In genomic region chr1:1179983-1180861, GRCh38 we compare ENCODE assay signal across 17 cellular contexts. TPM values are rescaled to one million over a fixed set of nuclear protein-coding genes. Genes with fewer than 3 reads are reported as not detected.
DNase-seq lines count a peak whose midpoint lies in the region; ATAC-seq, FAIRE-seq and TF ChIP-seq lines count a peak whose summit lies in the region.
"Had no signal": no experiment of that assay in that cellular context is flagged by ENCODE, and none has a peak within 500 bp of the region (broad histone marks: within the 10 kb centered on the region; RNA-seq: fewer than 3 reads in every experiment).

No MANE protein-coding gene starts in this region.

- POLR2A ChIA-PET in H1 (lab: Charles Lee; ENCODE audit: partially characterized antibody): interaction anchor here (0.8 to 0.9 kb wide), 2 partner anchors 18 to 146 kb away, joined by 3 read pairs; no protein-coding TSS in a partner anchor

- no peak overlapping the region for H3K23ac ChIP-seq in H1 (ENCODE audit: insufficient read length)

- H2AK5ac ChIP-seq in H1 (ENCODE audit: low read depth, low read length): no peak overlapping the region

- H3K9me3 ChIP-seq in H1 (ENCODE audit: insufficient read depth in 2 of 2, low read depth in 1 of 2, low read length in 1 of 2) (peaks cover 2 to 4% of the 10 kb centered on the region in 2 experiments; a peak in 1 of 4 replicates), neural progenitor cell (ENCODE audit: low read depth) (no peaks in the 10 kb centered on the region)
- H3K9me3 ChIP-seq: psoas muscle had no signal

- H3K36me3 ChIP-seq in H1 (ENCODE audit: control insufficient read depth in 2 of 4, insufficient read depth in 4 of 4, low read length in 3 of 4) (no peaks in the 10 kb centered on the region), neural progenitor cell (no peaks in the 10 kb centered on the region)

- H3K56ac ChIP-seq in H1 (replicated peaks; ENCODE audit: insufficient read length, low read depth, low read length): no peak overlapping the region

- H4K20me1 ChIP-seq in H1 (replicated peaks in 1 of 2; ENCODE audit: control insufficient read depth in 1 of 2, insufficient read depth in 2 of 2, low read length in 2 of 2) (peaks cover 0 to 7% of the 10 kb centered on the region in 2 experiments), neural progenitor cell (ENCODE audit: low read depth) (no peaks in the 10 kb centered on the region)

- no peak overlapping the region for H3K4me3 Mint-ChIP-seq in neural progenitor cell
- H3K4me3 Mint-ChIP-seq: activated naive CD4-positive, alpha-beta T cell treated with anti-CD3 and anti-CD28 coated beads for 36 hours had no signal

- ATAC-seq in GM21786 (IDR thresholded peaks at IDR 0.05; ENCODE audit: unreplicated experiment): no peak
- ATAC-seq: activated CD4-positive, CD25-positive, alpha-beta regulatory T cell treated with anti-CD3 and anti-CD28 coated beads, Interleukin-2, amount 50 U/mL, for 24 hours; PC-3; psoas muscle had no signal

- TF ChIP-seq POLR2A in H1 (IDR thresholded peaks at IDR 0.05; ENCODE audit: control extremely low read depth in 1 of 2, low read depth in 2 of 2, low read length in 2 of 2): no peak

- H3K36me3 Mint-ChIP-seq in neural progenitor cell: no peaks in the 10 kb centered on the region

- H2BK20ac ChIP-seq in H1 (ENCODE audit: low read length): no peak overlapping the region

- H3K27me3 ChIP-seq in H1 (replicated peaks in 1 of 4; ENCODE audit: control insufficient read depth in 3 of 4, extremely low read depth in 1 of 4, insufficient read depth in 3 of 4, low read length in 3 of 4) (peaks cover 0 to 7% (median 5%) of the 10 kb centered on the region in 4 experiments; a peak in 4 of 7 replicates), neural progenitor cell (peaks cover 22% of the 10 kb centered on the region)

- H3K4ac ChIP-seq in H1 (replicated peaks; ENCODE audit: insufficient read length, low read depth, low read length): no peak overlapping the region

- H4K91ac ChIP-seq in H1 (replicated peaks; ENCODE audit: insufficient read length, low read length): no peak overlapping the region

- no peak overlapping the region for H4K5ac ChIP-seq in H1 (ENCODE audit: insufficient read length, low read depth, low read length)

- H3F3A ChIP-seq in neural progenitor cell (ENCODE audit: low read depth): no peaks in the 10 kb centered on the region

- H4K8ac ChIP-seq in H1 (ENCODE audit: extremely low read depth, insufficient read depth, low read length): peak overlapping the region; percentile 35; the same call in 1 of the 2 replicates

- WGBS in H1 (ENCODE audit: extremely low coverage in 1 of 2, insufficient coverage in 1 of 2, insufficient read length in 1 of 2, insufficient replicate concordance in 2 of 2, low coverage in 1 of 2, low lambda C conversion rate in 2 of 2, missing lambda C conversion rate in 1 of 2), 2 experiments: 84% methylated on average over 25 of the region's 51 CpGs; no CpG with 5 or more reads in 1 of the 2 experiments

- no peaks in the 10 kb centered on the region for H3K79me1 ChIP-seq in H1 (ENCODE audit: low read depth, low read length)

- no peak overlapping the region for H2BK5ac ChIP-seq in H1 (ENCODE audit: low read depth, low read length)

- FAIRE-seq in H1 (lab: Jason Lieb, UNC): no peak

- no peak for TF ChIP-seq EP300 in H1 (IDR thresholded peaks at IDR 0.05; ENCODE audit: borderline replicate concordance in 1 of 2, low read depth in 2 of 2, low read length in 2 of 2)

- H3K4me3 ChIP-seq in H1 (ENCODE audit: extremely low read depth in 1 of 4, insufficient read depth in 2 of 4, low read depth in 3 of 4, low read length in 4 of 4) (no peak overlapping the region), neural progenitor cell (no peak overlapping the region)
- H3K4me3 ChIP-seq: psoas muscle had no signal

- H3K9ac ChIP-seq in H1 (replicated peaks in 1 of 4; ENCODE audit: extremely low read depth in 1 of 4, low read depth in 3 of 4, low read length in 3 of 4): no peak overlapping the region
- H3K9ac ChIP-seq in neural progenitor cell: no peak overlapping the region

- H3K14ac ChIP-seq in H1 (ENCODE audit: insufficient read length): no peak overlapping the region

- CTCF ChIA-PET in H1 (lab: Charles Lee; ENCODE audit: partially characterized antibody): interaction anchor here (0.7 to 1.5 kb wide), 3 partner anchors 35 to 118 kb away, joined by 3 to 4 read pairs (median 3); no protein-coding TSS in a partner anchor

- H2BK120ac ChIP-seq in H1 (replicated peaks; ENCODE audit: low read depth, low read length): no peak overlapping the region

- no peak overlapping the region for H3K4me2 ChIP-seq in H1 (ENCODE audit: insufficient read depth in 1 of 2, low read depth in 2 of 2, low read length in 2 of 2)
- no peak overlapping the region for H3K4me2 ChIP-seq in neural progenitor cell

- no peak overlapping the region for H2BK15ac ChIP-seq in H1 (ENCODE audit: low read length)

- H3K27ac ChIP-seq in H1 (ENCODE audit: low read depth, low read length) (no peak overlapping the region), neural progenitor cell (no peak overlapping the region)
- H3K27ac ChIP-seq: psoas muscle had no signal

- peak; percentile 1 for DNase-seq in HK-2 (ENCODE audit: unreplicated experiment)
- DNase-seq in H1 (ENCODE audit: low read depth in 1 of 2, low spot score in 2 of 2): peak in 1 of 2 experiments; percentile 50
- DNase-seq in neural progenitor cell (ENCODE audit: low spot score): peak; percentile 1
- no peak for DNase-seq in NCI-H1092 treated with DMSO at 0.1 percent for 48 hours (lab: John Stamatoyannopoulos, UW)
- DNase-seq: activated CD8-positive, alpha-beta memory T cell treated with anti-CD3 and anti-CD28 coated beads, Interleukin-2, amount 50 U/mL, for 48 hours; activated naive CD4-positive, alpha-beta T cell treated with anti-CD3 and anti-CD28 coated beads for 36 hours; C1 segment of cervical spinal cord; DMS79 treated with DMSO at 0.1 percent for 48 hours; NCI-H187; NCI-H524 treated with DMSO at 0.1 percent for 48 hours; PC-3; stimulated activated CD4-positive, alpha-beta T cell treated with anti-CD3 and anti-CD28 coated beads, Interleukin-15, amount 100 ng/mL, for 24 hours had no signal

- TF ChIP-seq CTCF in H1 (IDR thresholded peaks at IDR 0.05; ENCODE audit: control extremely low read depth in 1 of 3, insufficient read depth in 1 of 3, low read depth in 1 of 3, low read length in 3 of 3) (no peak), neural progenitor cell (IDR thresholded peaks at IDR 0.05) (no peak)

- H3K18ac ChIP-seq in H1 (ENCODE audit: extremely low read depth, low read length): no peak overlapping the region; the same call in 1 of the 2 replicates

- H3K4me1 Mint-ChIP-seq in neural progenitor cell: peaks cover 14% of the 10 kb centered on the region

- peaks cover 10% of the 10 kb centered on the region for H3K27me3 Mint-ChIP-seq in neural progenitor cell (ENCODE audit: insufficient read depth, low read depth)

- no peaks in the 10 kb centered on the region for H3K9me3 Mint-ChIP-seq in neural progenitor cell
- H3K9me3 Mint-ChIP-seq: activated naive CD4-positive, alpha-beta T cell treated with anti-CD3 and anti-CD28 coated beads for 36 hours had no signal

- H2AFZ ChIP-seq in H1 (ENCODE audit: low read length): no peak overlapping the region
- no peak overlapping the region for H2AFZ ChIP-seq in neural progenitor cell (replicated peaks)

- no peak overlapping the region for H3K27ac Mint-ChIP-seq in neural progenitor cell
- H3K27ac Mint-ChIP-seq: activated naive CD4-positive, alpha-beta T cell treated with anti-CD3 and anti-CD28 coated beads for 36 hours had no signal

- 0 out of 2 replicates have a peak overlapping the region, but pooled peaks have one; percentile 17 for H2BK12ac ChIP-seq in H1 (ENCODE audit: low read depth, low read length)

- no peaks in the 10 kb centered on the region for H3K79me2 ChIP-seq in H1 (ENCODE audit: control insufficient read depth in 1 of 2, insufficient read depth in 2 of 2, low read length in 2 of 2)
- H3K79me2 ChIP-seq in neural progenitor cell (ENCODE audit: low read depth): no peaks in the 10 kb centered on the region

- TF ChIP-seq RAD21 in H1 (IDR thresholded peaks at IDR 0.05 in 1 of 2, conservative IDR thresholded peaks at IDR 0.05 in 1 of 2; ENCODE audit: low read depth in 2 of 2, low read length in 2 of 2): no peak

- H3K4me1 ChIP-seq in H1 (replicated peaks in 1 of 4; ENCODE audit: control insufficient read depth in 3 of 4, insufficient read depth in 4 of 4, low read length in 3 of 4): peaks cover 4 to 11% (median 7%) of the 10 kb centered on the region in 4 experiments
- H3K4me1 ChIP-seq in neural progenitor cell: no peaks in the 10 kb centered on the region
- H3K4me1 ChIP-seq: psoas muscle had no signal

- peaks cover 3% of the 10 kb centered on the region; the same call in 1 of the 2 replicates for H3K23me2 ChIP-seq in H1 (ENCODE audit: low read depth, low read length)

RNA-seq across cellular contexts. Expression of gene TTLL10, which starts 6.5 kb away (rescaled TPM):
- total RNA-seq in H1 (2021; fragmentation: NEBNext Ultra II Directional; extraction: Animal tissue kit (Norgen Biotek cat#: 25700)): 1.6 and 1.7 TPM in 2 replicates
- polyA plus RNA-seq in H1 (2011; rRNA removed): 1.1 and 2.0 TPM in 2 replicates
- polyA plus RNA-seq in H1 (2011; cell fraction: cytosol; rRNA removed): 1.0 TPM
- polyA plus RNA-seq in H1 (2011; cell fraction: nucleus; rRNA removed): 3.8 TPM
- 0.94 to 4.7 TPM (median 1.1 TPM) in 4 replicates for polyA plus RNA-seq in H1 (2012, experiment 1 of 2)
- 0.24 TPM for polyA plus RNA-seq in H1 (2012, experiment 2 of 2)
- 0.73 TPM for polyA plus RNA-seq in H1 (2013, experiment 1 of 2)
- polyA plus RNA-seq in H1 (2013, experiment 2 of 2): 0.55 TPM
- polyA minus RNA-seq in H1 (2011; rRNA and poly(A)+ RNA removed): 0.51 and 1.3 TPM in 2 replicates
- polyA minus RNA-seq in H1 (2011; cell fraction: cytosol; rRNA and poly(A)+ RNA removed): not detected
- polyA minus RNA-seq in H1 (2011; cell fraction: nucleus; rRNA and poly(A)+ RNA removed): 1.5 TPM
- 0.22 TPM in 1 of 2 replicates, not detected in the other for total RNA-seq in neural progenitor cell (ENCODE audit: low replicate concordance)
- total RNA-seq: activated naive CD4-positive, alpha-beta T cell treated with anti-CD3 and anti-CD28 coated beads for 36 hours; MCF 10A had no signal

RNA-seq across cellular contexts. Expression of gene TNFRSF18, which starts 26.2 kb away (rescaled TPM):
- 0.92 and 1.5 TPM in 2 replicates for total RNA-seq in H1 (2021; fragmentation: NEBNext Ultra II Directional; extraction: Animal tissue kit (Norgen Biotek cat#: 25700))
- 2.5 and 2.7 TPM in 2 replicates for polyA plus RNA-seq in H1 (2011; rRNA removed)
- polyA plus RNA-seq in H1 (2011; cell fraction: cytosol; rRNA removed): 2.9 TPM
- polyA plus RNA-seq in H1 (2011; cell fraction: nucleus; rRNA removed): 4.8 TPM
- polyA plus RNA-seq in H1 (2012, experiment 1 of 2): 0.51 to 2.0 TPM (median 1.5 TPM) in 4 replicates
- polyA plus RNA-seq in H1 (2012, experiment 2 of 2): 1.4 TPM
- 1.4 TPM for polyA plus RNA-seq in H1 (2013, experiment 1 of 2)
- 1.5 TPM for polyA plus RNA-seq in H1 (2013, experiment 2 of 2)
- polyA minus RNA-seq in H1 (2011; rRNA and poly(A)+ RNA removed): not detected in 2 replicates
- polyA minus RNA-seq in H1 (2011; cell fraction: cytosol; rRNA and poly(A)+ RNA removed): not detected
- not detected for polyA minus RNA-seq in H1 (2011; cell fraction: nucleus; rRNA and poly(A)+ RNA removed)
- not detected in 2 replicates for total RNA-seq in neural progenitor cell (ENCODE audit: low replicate concordance)
- total RNA-seq: HT-29, MCF 10A had no signal

RNA-seq across cellular contexts. Expression of gene TNFRSF4, which starts 33.7 kb away (rescaled TPM):
- total RNA-seq in H1 (2021; fragmentation: NEBNext Ultra II Directional; extraction: Animal tissue kit (Norgen Biotek cat#: 25700)): not detected in 2 replicates
- polyA plus RNA-seq in H1 (2011; rRNA removed): 0.06 TPM in 1 of 2 replicates, not detected in the other
- 0.14 TPM for polyA plus RNA-seq in H1 (2011; cell fraction: cytosol; rRNA removed)
- 0.19 TPM for polyA plus RNA-seq in H1 (2011; cell fraction: nucleus; rRNA removed)
- not detected in 4 replicates for polyA plus RNA-seq in H1 (2012, experiment 1 of 2)
- not detected for polyA plus RNA-seq in H1 (2012, experiment 2 of 2)
- not detected for polyA plus RNA-seq in H1 (2013, experiment 1 of 2)
- 0.07 TPM for polyA plus RNA-seq in H1 (2013, experiment 2 of 2)
- not detected in 2 replicates for polyA minus RNA-seq in H1 (2011; rRNA and poly(A)+ RNA removed)
- not detected for polyA minus RNA-seq in H1 (2011; cell fraction: cytosol; rRNA and poly(A)+ RNA removed)
- not detected for polyA minus RNA-seq in H1 (2011; cell fraction: nucleus; rRNA and poly(A)+ RNA removed)
- total RNA-seq in neural progenitor cell (ENCODE audit: low replicate concordance): 0.09 TPM in 1 of 2 replicates, not detected in the other
- total RNA-seq: HT-29, MCF 10A had no signal

RNA-seq across cellular contexts. Expression of gene SDF4, which starts 51.6 kb away (rescaled TPM):
- 72.2 and 75.6 TPM in 2 replicates for total RNA-seq in H1 (2021; fragmentation: NEBNext Ultra II Directional; extraction: Animal tissue kit (Norgen Biotek cat#: 25700))
- 45.5 and 69.8 TPM in 2 replicates for polyA plus RNA-seq in H1 (2011; rRNA removed)
- polyA plus RNA-seq in H1 (2011; cell fraction: cytosol; rRNA removed): 62.5 TPM
- 89.3 TPM for polyA plus RNA-seq in H1 (2011; cell fraction: nucleus; rRNA removed)
- 63.1 to 79.8 TPM (median 77.9 TPM) in 4 replicates for polyA plus RNA-seq in H1 (2012, experiment 1 of 2)
- polyA plus RNA-seq in H1 (2012, experiment 2 of 2): 55.0 TPM
- polyA plus RNA-seq in H1 (2013, experiment 1 of 2): 110 TPM
- polyA plus RNA-seq in H1 (2013, experiment 2 of 2): 117 TPM
- polyA minus RNA-seq in H1 (2011; rRNA and poly(A)+ RNA removed): 13.2 and 16.8 TPM in 2 replicates
- 32.2 TPM for polyA minus RNA-seq in H1 (2011; cell fraction: cytosol; rRNA and poly(A)+ RNA removed)
- polyA minus RNA-seq in H1 (2011; cell fraction: nucleus; rRNA and poly(A)+ RNA removed): 39.2 TPM
- total RNA-seq in neural progenitor cell (ENCODE audit: low replicate concordance): 16.6 and 43.4 TPM in 2 replicates

RNA-seq across cellular contexts. Expression of gene B3GALT6, which starts 51.8 kb away (rescaled TPM):
- total RNA-seq in H1 (2021; fragmentation: NEBNext Ultra II Directional; extraction: Animal tissue kit (Norgen Biotek cat#: 25700)): 18.2 and 18.4 TPM in 2 replicates
- 20.4 and 23.1 TPM in 2 replicates for polyA plus RNA-seq in H1 (2011; rRNA removed)
- 15.3 TPM for polyA plus RNA-seq in H1 (2011; cell fraction: cytosol; rRNA removed)
- 17.2 TPM for polyA plus RNA-seq in H1 (2011; cell fraction: nucleus; rRNA removed)
- 10.3 to 13.2 TPM (median 12.4 TPM) in 4 replicates for polyA plus RNA-seq in H1 (2012, experiment 1 of 2)
- 14.7 TPM for polyA plus RNA-seq in H1 (2012, experiment 2 of 2)
- 14.0 TPM for polyA plus RNA-seq in H1 (2013, experiment 1 of 2)
- polyA plus RNA-seq in H1 (2013, experiment 2 of 2): 13.4 TPM
- polyA minus RNA-seq in H1 (2011; rRNA and poly(A)+ RNA removed): 3.6 and 5.1 TPM in 2 replicates
- polyA minus RNA-seq in H1 (2011; cell fraction: cytosol; rRNA and poly(A)+ RNA removed): 11.4 TPM
- polyA minus RNA-seq in H1 (2011; cell fraction: nucleus; rRNA and poly(A)+ RNA removed): 18.1 TPM
- total RNA-seq in neural progenitor cell (ENCODE audit: low replicate concordance): 15.8 and 32.4 TPM in 2 replicates
